Comparison of ENCODE assay signal across 11 cellular contexts in the genomic region with DNA sequence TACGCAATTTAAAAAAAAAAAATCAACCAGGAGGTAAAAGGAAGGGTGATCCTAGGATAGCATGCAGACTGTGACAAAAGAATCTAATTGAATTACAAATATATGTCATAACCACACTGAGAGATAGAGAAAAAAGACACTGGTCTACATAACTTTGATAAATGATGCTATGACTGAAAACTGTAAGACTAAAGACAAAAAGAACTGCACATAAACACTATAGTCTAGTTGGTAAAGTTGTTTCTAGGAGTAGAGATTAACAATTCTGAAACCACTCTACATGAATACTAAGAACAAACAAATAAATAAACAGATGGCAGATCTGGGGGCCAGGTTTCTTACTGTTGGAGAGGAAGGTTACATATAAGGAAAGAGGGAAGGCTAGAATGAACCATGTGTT.
"Had no signal": no experiment of that assay in that cellular context is flagged by ENCODE, and none has a peak within 500 bp of the region (broad histone marks: within the 10 kb centered on the region; RNA-seq: fewer than 3 reads in every experiment).

No MANE protein-coding gene starts in this region.

- ATAC-seq: gastroesophageal sphincter; heart right ventricle; stimulated activated naive B cell treated with anti-CD40 and anti-IgM and Interleukin-4, amounts not matched to agents 10 μg/mL and 1 μg/mL and 100 μg/mL, for 72 hours had no signal

- H3K27ac Mint-ChIP-seq: activated naive CD4-positive, alpha-beta T cell treated with anti-CD3 and anti-CD28 coated beads, Interleukin-2, amount 10 ng/mL, durations not matched to agents 7 days and 5 days; stimulated activated naive B cell treated with anti-CD40 and anti-IgM and Interleukin-4, amounts not matched to agents 10 μg/mL and 1 μg/mL and 100 μg/mL, for 72 hours had no signal

- H3K4me1 Mint-ChIP-seq: naive B cell had no signal

- H3K9me3 Mint-ChIP-seq: activated naive CD4-positive, alpha-beta T cell treated with anti-CD3 and anti-CD28 coated beads, Interleukin-2, amount 10 ng/mL, durations not matched to agents 7 days and 5 days; naive B cell had no signal

- H3K27me3 Mint-ChIP-seq: activated naive CD4-positive, alpha-beta T cell treated with anti-CD3 and anti-CD28 coated beads, Interleukin-2, amount 10 ng/mL, durations not matched to agents 7 days and 5 days; naive B cell; stimulated activated naive B cell treated with anti-CD40 and anti-IgM and Interleukin-4, amounts not matched to agents 10 μg/mL and 1 μg/mL and 100 μg/mL, for 72 hours had no signal

- DNase-seq: activated CD4-positive, alpha-beta T cell treated with anti-CD3 and anti-CD28 coated beads, Interleukin-2, amount 50 U/mL, for 4 hours; activated naive CD4-positive, alpha-beta T cell treated with anti-CD3 and anti-CD28 coated beads, Interleukin-2, amount 10 ng/mL, durations not matched to agents 7 days and 5 days; amniotic stem cell; heart right ventricle; naive B cell; retina; stimulated activated CD4-positive, alpha-beta T cell treated with anti-CD3 and anti-CD28 coated beads, Interleukin-12 subunit alpha, Interleukin-12 subunit beta, amount 100 ng/mL, for 4 hours; stimulated activated CD4-positive, alpha-beta T cell treated with anti-CD3 and anti-CD28 coated beads, Interleukin-2, amount 100 ng/mL, for 24 hours; stimulated activated naive B cell treated with anti-CD40 and anti-IgM and Interleukin-4, amounts not matched to agents 10 μg/mL and 1 μg/mL and 100 μg/mL, for 72 hours; transverse colon had no signal

- H3K4me3 Mint-ChIP-seq: activated naive CD4-positive, alpha-beta T cell treated with anti-CD3 and anti-CD28 coated beads, Interleukin-2, amount 10 ng/mL, durations not matched to agents 7 days and 5 days; naive B cell; stimulated activated naive B cell treated with anti-CD40 and anti-IgM and Interleukin-4, amounts not matched to agents 10 μg/mL and 1 μg/mL and 100 μg/mL, for 72 hours had no signal
